Comparison of ENCODE assay signal across 26 cellular contexts in genomic region chr5:41004931-41005330, GRCh38.
A peak's percentile ranks its signal among the peaks of the same experiment; 100 is the strongest.
DNase-seq lines count a peak whose midpoint lies in the region; ATAC-seq, FAIRE-seq and TF ChIP-seq lines count a peak whose summit lies in the region.
"Had no signal": no experiment of that assay in that cellular context is flagged by ENCODE, and none has a peak within 500 bp of the region (broad histone marks: within the 10 kb centered on the region; RNA-seq: fewer than 3 reads in every experiment).

No MANE protein-coding gene starts in this region.

- H3K27ac ChIP-seq in esophagus muscularis mucosa (replicated peaks in 1 of 4) = no peak overlapping the region
- H3K27ac ChIP-seq: BLaER1 had no signal

- peak; percentile 40 for FAIRE-seq in HTR-8/SVneo (lab: Jason Lieb, UNC)
- FAIRE-seq: A204.1, GM12878, GM12892, GM18507, GM19239 had no signal

- H3K4me3 ChIP-seq in esophagus muscularis mucosa = no peak overlapping the region
- H3K4me3 ChIP-seq: BLaER1, GM12878 had no signal

- H3K36me3 ChIP-seq in esophagus muscularis mucosa = no peaks in the 10 kb centered on the region
- H3K36me3 ChIP-seq: BE2C, BLaER1 had no signal

- DNase-seq in HTR-8/SVneo (ENCODE audit: insufficient read length, low spot score) = no peak
- DNase-seq in esophagus muscularis mucosa (ENCODE audit: extremely low spot score) = peak; percentile 57
- DNase-seq in SKM-1 treated with dmso at 0.1 percent for 144 hours (lab: John Stamatoyannopoulos, UW; ENCODE audit: unreplicated experiment) = no peak
- DNase-seq: 8988T; ACHN; BE2C; C1 segment of cervical spinal cord; CD4-positive, alpha-beta memory T cell; CD4-positive, CD25-positive, alpha-beta regulatory T cell; CD8-positive, alpha-beta memory T cell; COR-L47; DMS 273 treated with DMSO at 0.1 percent for 48 hours; DMS153; DMS53; DMS79; DND-41; EL; GDM1 had no signal

- TF ChIP-seq POLR2A in esophagus muscularis mucosa (IDR thresholded peaks at IDR 0.05; ENCODE audit: low read depth) = no peak

- no peaks in the 10 kb centered on the region for H3K27me3 ChIP-seq in esophagus muscularis mucosa
- H3K27me3 ChIP-seq: BE2C, BLaER1 had no signal

- H3K9me3 ChIP-seq in esophagus muscularis mucosa = no peaks in the 10 kb centered on the region
- H3K9me3 ChIP-seq: BE2C, BLaER1 had no signal

- ATAC-seq in GM21723 (IDR thresholded peaks at IDR 0.05; ENCODE audit: unreplicated experiment) = no peak
- no peak for ATAC-seq in GM18511 (IDR thresholded peaks at IDR 0.05; ENCODE audit: unreplicated experiment)
- ATAC-seq: GM12878 had no signal

- no peaks in the 10 kb centered on the region for H3K4me1 ChIP-seq in esophagus muscularis mucosa
- H3K4me1 ChIP-seq: BLaER1 had no signal

- no peak for TF ChIP-seq CTCF in esophagus muscularis mucosa (IDR thresholded peaks at IDR 0.05)

- intact Hi-C loops in esophagus muscularis mucosa (cut with DNase I) = no loop called here

- no peak for TF ChIP-seq EP300 in esophagus muscularis mucosa (IDR thresholded peaks at IDR 0.05)

- WGBS in esophagus muscularis mucosa = 83% methylated on average over 7 of the region's 7 CpGs
